Comparison of ENCODE assay signal across 15 cellular contexts in the genomic region with DNA sequence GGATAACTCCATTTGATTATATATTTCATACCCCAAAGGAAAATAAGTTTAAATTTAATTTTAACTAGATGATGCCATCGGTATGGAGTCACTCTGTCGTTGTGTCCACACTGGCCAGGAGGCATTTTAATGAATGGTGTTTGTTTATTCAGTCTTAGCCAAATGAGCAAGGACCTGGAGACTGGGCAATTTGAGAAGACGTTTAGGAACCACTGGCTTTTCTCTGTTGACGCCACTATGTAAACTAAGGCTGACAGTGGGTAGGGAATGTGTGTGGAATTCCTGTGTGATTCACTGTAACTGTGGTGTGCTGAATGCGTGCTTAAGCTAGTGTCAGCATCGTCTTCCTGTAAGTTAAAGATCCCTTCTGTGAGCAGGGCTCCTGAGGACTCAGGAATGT. TPM values are rescaled to one million over a fixed set of nuclear protein-coding genes. Genes with fewer than 3 reads are reported as not detected.
DNase-seq lines count a peak whose midpoint lies in the region; FAIRE-seq and TF ChIP-seq lines count a peak whose summit lies in the region.
"Not testable (repeated sequence)": the region's sequence is repeated elsewhere in the genome, so short reads cannot be mapped to it uniquely, and the experiment has no call there.
"Had no signal": no experiment of that assay in that cellular context is flagged by ENCODE, and none has a peak within 500 bp of the region (broad histone marks: within the 10 kb centered on the region; RNA-seq: fewer than 3 reads in every experiment).

No MANE protein-coding gene starts in this region.

- not testable (repeated sequence) for H3K27me3 ChIP-seq in BJ (ENCODE audit: control insufficient read depth, insufficient read depth, low read length); H7 (ENCODE audit: control insufficient read depth, insufficient read depth, low read length); SJSA1 (replicated peaks); bronchial epithelial cell (ENCODE audit: control insufficient read depth, insufficient read depth, low read length); kidney epithelial cell (ENCODE audit: control insufficient read depth, insufficient read depth, low read length); smooth muscle cell (ENCODE audit: low read depth)

- not testable (repeated sequence) for H3K79me2 ChIP-seq in smooth muscle cell (ENCODE audit: low read depth)

- not testable (repeated sequence) for H3K9ac ChIP-seq in smooth muscle cell (ENCODE audit: low read depth)

- DNase-seq in BJ (ENCODE audit: low read depth) = peak; percentile 64
- DNase-seq in H7 = peak; percentile 16
- peak; percentile 61 for DNase-seq in NCI-H146 (lab: John Stamatoyannopoulos, UW)
- DNase-seq in SJSA1 (ENCODE audit: low read depth in 1 of 2, low spot score in 2 of 2) = peak; percentile 66 to 81
- DNase-seq in bronchial epithelial cell (ENCODE audit: low read depth) = peak; percentile 58
- DNase-seq in fibroblast of pulmonary artery (ENCODE audit: low read depth) = peak; percentile 45
- peak; percentile 2 for DNase-seq in kidney epithelial cell (ENCODE audit: low read depth)
- not testable (repeated sequence) for DNase-seq in smooth muscle cell (lab: John Stamatoyannopoulos, UW; ENCODE audit: unreplicated experiment)

- H3K36me3 ChIP-seq in BJ (ENCODE audit: control insufficient read depth, insufficient read depth, low read length); H7 (replicated peaks; ENCODE audit: control insufficient read depth, insufficient read depth, low read length); SJSA1; bronchial epithelial cell (ENCODE audit: control insufficient read depth, insufficient read depth, low read length); kidney epithelial cell (ENCODE audit: control insufficient read depth, insufficient read depth, low read length); smooth muscle cell (ENCODE audit: low read depth): not testable (repeated sequence)

- CTCF ChIA-PET in BJ (lab: Yijun Ruan, JAX) = not testable (repeated sequence)

- peak overlapping the region; percentile 55 for H3K27ac ChIP-seq in SJSA1
- peak overlapping the region; percentile 70 for H3K27ac ChIP-seq in smooth muscle cell (ENCODE audit: low read depth)

- WGBS in smooth muscle cell (ENCODE audit: low lambda C conversion rate) = under 1% methylated on average over 6 of the region's 6 CpGs

- H2AFZ ChIP-seq in smooth muscle cell (ENCODE audit: low read depth) = not testable (repeated sequence)

- H3K9me3 ChIP-seq in SJSA1 (replicated peaks); smooth muscle cell (replicated peaks; ENCODE audit: low read depth): not testable (repeated sequence)

- not testable (repeated sequence) for H3K4me1 ChIP-seq in SJSA1 (replicated peaks); smooth muscle cell (ENCODE audit: low read depth)

- POLR2A ChIA-PET in BJ (lab: Charles Lee) = not testable (repeated sequence)

- H3K4me2 ChIP-seq in smooth muscle cell = peak overlapping the region; percentile 77

- FAIRE-seq in bronchial epithelial cell (lab: Jason Lieb, UNC) = peak; percentile 86

- not testable (repeated sequence) for H3K4me3 ChIP-seq in BJ (ENCODE audit: low read depth, low read length); H7 (ENCODE audit: insufficient read depth, low read depth, low read length); SJSA1; bronchial epithelial cell (ENCODE audit: low read depth, low read length); fibroblast of pulmonary artery (replicated peaks; ENCODE audit: low read depth, low read length); kidney epithelial cell (ENCODE audit: low read depth, low read length); smooth muscle cell

- TF ChIP-seq CTCF in BJ (IDR thresholded peaks at IDR 0.05; ENCODE audit: insufficient read depth, low read depth, low read length); bronchial epithelial cell (IDR thresholded peaks at IDR 0.05; ENCODE audit: insufficient read depth, low read length, severe bottlenecking); fibroblast of pulmonary artery (IDR thresholded peaks at IDR 0.05; ENCODE audit: low read length, missing control alignments); kidney epithelial cell (IDR thresholded peaks at IDR 0.05; ENCODE audit: insufficient read depth, low read length, poor library complexity, severe bottlenecking); smooth muscle cell (IDR thresholded peaks at IDR 0.05; ENCODE audit: borderline replicate concordance, insufficient read depth, poor library complexity, severe bottlenecking): not testable (repeated sequence)

- not testable (repeated sequence) for H3F3A ChIP-seq in smooth muscle cell (ENCODE audit: low read depth)

- H4K20me1 ChIP-seq in smooth muscle cell (ENCODE audit: low read depth) = not testable (repeated sequence)

RNA-seq across cellular contexts. Expression of a gene that starts 17.6 kb away (rescaled TPM):
- polyA plus RNA-seq in BJ (2011; rRNA removed) = not detected in 2 replicates
- not detected in 2 replicates for polyA minus RNA-seq in BJ (2011; rRNA and poly(A)+ RNA removed)
- not detected in 2 replicates for total RNA-seq in H7 (2014; rRNA removed; shearing (Covaris generic))
- total RNA-seq in SJSA1 (2014; rRNA removed; shearing (Covaris generic)) = not detected in 2 replicates
- under 0.01 and 0.26 TPM in 2 replicates for total RNA-seq in bronchial epithelial cell
- total RNA-seq in kidney epithelial cell = not detected in 2 replicates
- total RNA-seq in smooth muscle cell = 0.27 and 0.90 TPM in 2 replicates
- 1.3 and 6.3 TPM in 2 replicates for polyA plus RNA-seq in smooth muscle cell
- total RNA-seq: activated T-helper 2 cell treated with anti-CD3 and anti-CD28 coated beads, Interferon-gamma antibody, Interleukin-2, Interleukin-4, amounts not matched to agents 10 μg/mL and 5 μg/mL and 100 μg/mL, durations not matched to agents 14 hours and 24 hours and 36 hours; gastrocnemius medialis; right atrium auricular region; tibial nerve had no signal
- polyA plus RNA-seq: IgD-negative memory B cell; naive thymus-derived CD4-positive, alpha-beta T cell; ovary had no signal
